Comparison of ENCODE assay signal across 1 cellular context in the genomic region with DNA sequence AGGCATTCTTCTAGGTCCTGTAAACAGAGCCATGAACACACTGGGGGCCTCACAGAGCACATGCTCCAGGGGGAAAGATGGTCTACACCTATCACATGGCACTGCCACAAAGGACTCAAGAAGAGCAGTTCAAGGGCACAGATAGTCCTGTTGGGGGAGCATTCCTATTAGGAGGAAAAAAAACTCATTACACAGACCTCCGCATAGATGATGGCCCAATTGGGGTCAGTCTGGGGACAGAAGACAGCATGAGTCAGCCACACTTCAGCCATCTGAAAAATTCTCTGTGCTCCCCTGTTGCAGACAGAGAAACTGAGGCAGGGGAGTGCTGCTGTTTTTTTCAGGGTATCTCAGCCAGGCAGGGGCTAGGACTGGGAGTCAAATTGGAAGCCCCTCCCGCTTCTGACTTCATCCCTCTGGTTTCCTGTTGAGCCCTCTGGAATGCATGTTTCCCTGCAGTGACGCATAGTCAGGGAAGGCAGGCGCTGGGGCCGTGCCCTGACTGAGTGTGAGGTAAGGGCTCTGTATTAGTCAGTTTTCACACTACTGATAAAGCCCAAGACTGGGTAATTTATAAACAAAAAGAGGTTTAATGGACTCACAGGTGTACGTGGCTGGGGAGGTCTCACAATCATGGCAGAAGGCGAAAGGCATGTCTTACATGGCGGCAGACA.
TF ChIP-seq lines count a peak whose summit lies in the region.

No MANE protein-coding gene starts in this region.

TF ChIP-seq in SK-N-SH, 30 proteins besides CTCF, POLR2A, EP300 and RAD21 (continued from another document):
- TF ChIP-seq TCF12 (IDR thresholded peaks at IDR 0.05) (peak; percentile 71; the same call in 1 of the 2 replicates), JUND (IDR thresholded peaks at IDR 0.05) (peak; percentile 88; the same call in 1 of the 2 replicates), YY1 (IDR thresholded peaks at IDR 0.05; ENCODE audit: low read depth) (peak; percentile 64; the same call in 1 of the 2 replicates), RXRA (IDR thresholded peaks at IDR 0.05; ENCODE audit: borderline replicate concordance, low read depth) (peak; percentile 75; the same call in 1 of the 2 replicates)
- TF ChIP-seq, protein P1, sequence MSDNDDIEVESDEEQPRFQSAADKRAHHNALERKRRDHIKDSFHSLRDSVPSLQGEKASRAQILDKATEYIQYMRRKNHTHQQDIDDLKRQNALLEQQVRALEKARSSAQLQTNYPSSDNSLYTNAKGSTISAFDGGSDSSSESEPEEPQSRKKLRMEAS (IDR thresholded peaks at IDR 0.05; ENCODE audit: low read depth), result peak; percentile 74; the same call in 1 of the 2 replicates
- TF ChIP-seq, protein P2, sequence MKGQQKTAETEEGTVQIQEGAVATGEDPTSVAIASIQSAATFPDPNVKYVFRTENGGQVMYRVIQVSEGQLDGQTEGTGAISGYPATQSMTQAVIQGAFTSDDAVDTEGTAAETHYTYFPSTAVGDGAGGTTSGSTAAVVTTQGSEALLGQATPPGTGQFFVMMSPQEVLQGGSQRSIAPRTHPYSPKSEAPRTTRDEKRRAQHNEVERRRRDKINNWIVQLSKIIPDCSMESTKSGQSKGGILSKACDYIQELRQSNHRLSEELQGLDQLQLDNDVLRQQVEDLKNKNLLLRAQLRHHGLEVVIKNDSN (IDR thresholded peaks at IDR 0.05; ENCODE audit: borderline replicate concordance, low read depth), result no peak
- TF ChIP-seq, protein P3, sequence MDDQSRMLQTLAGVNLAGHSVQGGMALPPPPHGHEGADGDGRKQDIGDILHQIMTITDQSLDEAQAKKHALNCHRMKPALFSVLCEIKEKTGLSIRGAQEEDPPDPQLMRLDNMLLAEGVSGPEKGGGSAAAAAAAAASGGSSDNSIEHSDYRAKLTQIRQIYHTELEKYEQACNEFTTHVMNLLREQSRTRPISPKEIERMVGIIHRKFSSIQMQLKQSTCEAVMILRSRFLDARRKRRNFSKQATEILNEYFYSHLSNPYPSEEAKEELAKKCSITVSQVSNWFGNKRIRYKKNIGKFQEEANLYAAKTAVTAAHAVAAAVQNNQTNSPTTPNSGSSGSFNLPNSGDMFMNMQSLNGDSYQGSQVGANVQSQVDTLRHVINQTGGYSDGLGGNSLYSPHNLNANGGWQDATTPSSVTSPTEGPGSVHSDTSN (IDR thresholded peaks at IDR 0.05), result peak; percentile 56; the same call in 1 of the 2 replicates
